9 cellular contexts compared by ENCODE assay signal in the genomic region with DNA sequence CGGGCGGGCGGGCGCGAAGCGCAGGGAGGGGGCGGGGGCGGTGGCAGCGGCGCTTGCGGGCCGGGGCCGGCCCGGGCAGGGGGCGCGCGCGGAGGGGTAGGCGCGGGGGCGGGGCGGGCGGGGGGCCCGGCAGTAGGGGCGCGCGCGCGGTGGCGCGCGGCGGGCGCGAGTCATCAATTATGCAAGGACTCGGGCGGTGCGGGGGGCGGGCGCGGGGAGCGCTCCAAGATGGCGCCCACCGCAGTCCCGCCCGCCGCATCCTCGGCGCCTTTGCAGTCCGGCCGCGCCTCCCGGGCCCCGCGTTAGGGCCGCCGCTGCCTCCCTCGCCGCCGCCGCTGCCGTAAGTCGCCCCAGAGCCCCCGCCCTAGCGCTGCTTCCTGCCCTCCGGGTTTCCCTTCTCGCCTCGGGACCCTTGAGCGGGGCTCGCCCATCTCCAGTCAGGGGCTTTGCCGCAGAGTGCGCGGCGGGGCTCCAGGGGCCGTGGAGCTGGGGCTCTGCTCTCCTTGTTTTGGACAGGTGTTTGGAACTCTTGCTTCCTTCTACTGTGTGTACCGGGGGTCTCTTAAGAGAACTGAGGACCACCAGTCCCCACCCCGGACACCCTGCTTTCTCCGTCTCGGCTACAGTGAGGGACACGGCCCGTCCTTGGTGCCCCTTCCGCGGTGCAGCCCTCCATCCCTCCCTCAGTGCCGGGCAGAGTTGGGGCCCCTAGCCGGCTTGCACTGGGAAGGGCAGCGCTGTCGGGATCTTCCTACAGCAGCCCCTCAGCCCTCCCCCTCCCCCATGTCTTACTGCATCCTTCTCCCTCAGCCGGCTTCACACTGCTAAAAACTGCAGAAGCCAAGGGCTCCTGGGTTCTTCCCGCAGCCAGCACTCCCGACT. TPM values are rescaled to one million over a fixed set of nuclear protein-coding genes. Genes with fewer than 3 reads are reported as not detected.
DNase-seq lines count a peak whose midpoint lies in the region; ATAC-seq, FAIRE-seq and TF ChIP-seq lines count a peak whose summit lies in the region.
"Had no signal": no experiment of that assay in that cellular context is flagged by ENCODE, and none has a peak within 500 bp of the region (broad histone marks: within the 10 kb centered on the region; RNA-seq: fewer than 3 reads in every experiment).

A gene (plus strand): TSS at position 214 of the 882 bp plus-strand sequence. CDS start 71,585 bp downstream, outside the sequence.

- 0% methylated on average over 2 to 10 of the region's 90 CpGs for WGBS in gastroesophageal sphincter (ENCODE audit: low coverage in 1 of 2), 2 donors
- 0 to 1% methylated on average over 31 to 90 of the region's 90 CpGs for WGBS in aorta, 2 donors

- H3K27ac ChIP-seq in OCI-LY3 (ENCODE audit: low read length), result 0 out of 2 replicates have a peak within 1 kb of the TSS, but pooled peaks have one; percentile 7
- H3K27ac ChIP-seq in gastroesophageal sphincter, result no peak within 1 kb of the TSS
- no peak within 1 kb of the TSS for H3K27ac ChIP-seq in aorta (ENCODE audit: low read depth in 1 of 2, low read length in 2 of 2)

- peak within 1 kb of the TSS; percentile 99 for H2AFZ ChIP-seq in OCI-LY3 (ENCODE audit: low read depth, low read length)

- H4K20me1 ChIP-seq in OCI-LY3 (ENCODE audit: insufficient read depth, low read length), result peaks cover 14% of the 10 kb centered on the region

- no peak for TF ChIP-seq CTCF in OCI-LY3 (IDR thresholded peaks at IDR 0.05; ENCODE audit: low read depth, low read length)
- TF ChIP-seq CTCF in gastroesophageal sphincter (IDR thresholded peaks at IDR 0.05), result no peak
- TF ChIP-seq CTCF in omental fat pad (IDR thresholded peaks at IDR 0.05), result no peak

- TF ChIP-seq EP300 in gastroesophageal sphincter (IDR thresholded peaks at IDR 0.05), result no peak

- intact Hi-C loops in aorta (cut with DNase I), result no loop called here

- H3K27me3 ChIP-seq in OCI-LY3 (ENCODE audit: low read depth, low read length) (no peaks in the 10 kb centered on the region), gastroesophageal sphincter (peaks cover 66% of the 10 kb centered on the region), aorta (ENCODE audit: control insufficient read depth in 1 of 2, insufficient read depth in 2 of 2, low read length in 1 of 2) (peaks cover 0 to 1% of the 10 kb centered on the region in 2 donors)

- H3K36me3 ChIP-seq in OCI-LY3 (replicated peaks; ENCODE audit: low read depth, low read length), result no peaks in the 10 kb centered on the region
- no peaks in the 10 kb centered on the region for H3K36me3 ChIP-seq in gastroesophageal sphincter
- no peaks in the 10 kb centered on the region for H3K36me3 ChIP-seq in aorta (ENCODE audit: control insufficient read depth in 1 of 2, insufficient read depth in 2 of 2, low read length in 1 of 2)

- H3K9ac ChIP-seq in OCI-LY3 (ENCODE audit: low read length), result peak within 1 kb of the TSS; percentile 76

- ATAC-seq in HG02763 (IDR thresholded peaks at IDR 0.05; ENCODE audit: unreplicated experiment) (peak; percentile 18), gastroesophageal sphincter (peak; percentile 50), omental fat pad (ENCODE audit: low FRiP score) (peak; percentile 56), aorta (ENCODE audit: low FRiP score) (no peak)

- peak within 1 kb of the TSS; percentile 92 for H3K4me3 ChIP-seq in OCI-LY3 (ENCODE audit: low read length)
- peak within 1 kb of the TSS; percentile 54 to 67 for H3K4me3 ChIP-seq in gastroesophageal sphincter
- peak within 1 kb of the TSS; percentile 69 to 73 for H3K4me3 ChIP-seq in aorta (ENCODE audit: low read length in 2 of 2)

- peak; percentile 79 for DNase-seq in DMS53 (lab: John Stamatoyannopoulos, UW)
- DNase-seq in activated naive CD4-positive, alpha-beta T cell treated with Interleukin-2 at 50 U/mL for 16 hours, result peak; percentile 48
- DNase-seq in omental fat pad (ENCODE audit: low spot score), result no peak
- no peak for DNase-seq in aorta
- DNase-seq in GM19239 (ENCODE audit: insufficient read length, low spot score), result no peak

- no peak for TF ChIP-seq POLR2A in gastroesophageal sphincter (IDR thresholded peaks at IDR 0.05)

- peak within 1 kb of the TSS; percentile 90 for H3K4me2 ChIP-seq in OCI-LY3 (ENCODE audit: low read length)

- H3K9me3 ChIP-seq in OCI-LY3 (ENCODE audit: insufficient read depth, low read length) (no peaks in the 10 kb centered on the region), gastroesophageal sphincter (no peaks in the 10 kb centered on the region), aorta (ENCODE audit: control insufficient read depth, low read length) (no peaks in the 10 kb centered on the region)

- peaks cover 3% of the 10 kb centered on the region; the same call in 1 of the 2 replicates for H3K79me2 ChIP-seq in OCI-LY3 (ENCODE audit: low read length)

- FAIRE-seq in GM19239 (lab: Jason Lieb, UNC), result no peak
- FAIRE-seq: colon had no signal

- peaks cover 8% of the 10 kb centered on the region for H3K4me1 ChIP-seq in OCI-LY3 (ENCODE audit: low read length)
- H3K4me1 ChIP-seq in gastroesophageal sphincter, result peaks cover 0 to 18% (median 6%) of the 10 kb centered on the region in 3 donors
- no peaks in the 10 kb centered on the region for H3K4me1 ChIP-seq in aorta (ENCODE audit: control insufficient read depth in 1 of 2, insufficient read depth in 2 of 2, low read length in 2 of 2)

RNA-seq across cellular contexts. Expression of the gene that starts here (rescaled TPM):
- 1 to 10 TPM in 1 of 4 donors, under 1 TPM in 3; 0.47 to 1.2 (median 0.60) TPM for total RNA-seq in gastroesophageal sphincter
- total RNA-seq in omental fat pad, result 1 to 10 TPM in 1 of 4 donors, under 1 TPM in 3; 0.50 to 1.4 (median 0.67) TPM
- under 1 TPM; 0.42 to 0.48 TPM for total RNA-seq in aorta
- under 1 TPM; under 0.01 to 0.13 TPM for polyA plus RNA-seq in aorta

Comparison
In these comparisons a context has a peak if more than half of its experiments do, and no peak if none do; other contexts are left out.
1. DNase-seq: peak in DMS53 (single experiment) and activated naive CD4-positive, alpha-beta T cell treated with Interleukin-2 at 50 U/mL for 16 hours (single experiment); none in omental fat pad (single experiment), aorta (0 of 2) and GM19239 (single experiment).
2. Peak in every context shown above with its lines, with median percentiles within 50 percentile points of each other: H3K4me3 ChIP-seq.